In the genomic region with DNA sequence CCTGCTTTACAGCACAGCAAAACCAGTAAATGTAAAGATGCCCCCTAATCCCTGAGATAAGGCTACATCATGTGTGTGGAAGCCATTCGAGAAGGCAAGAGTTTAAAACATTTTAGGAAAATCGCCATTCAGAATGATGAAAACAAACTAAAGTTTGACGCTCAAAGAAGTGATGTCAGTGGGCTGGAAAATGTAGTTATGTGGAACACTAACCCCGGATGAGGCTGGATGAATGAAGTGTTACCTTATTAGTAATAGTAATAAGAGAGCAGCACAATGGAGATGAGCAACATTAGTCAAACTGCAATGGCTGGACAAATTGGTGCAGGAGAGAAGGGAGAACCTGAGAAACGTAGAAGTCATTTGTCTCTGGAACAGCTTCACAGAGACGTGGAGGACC, we compare ENCODE assay signal across 34 cellular contexts.
"Had no signal": no experiment of that assay in that cellular context is flagged by ENCODE, and none has a peak within 500 bp of the region (broad histone marks: within the 10 kb centered on the region; RNA-seq: fewer than 3 reads in every experiment).

No MANE protein-coding gene starts in this region.

- H3K36me3 ChIP-seq: MG63 had no signal

- H3K9me3 ChIP-seq: MG63 had no signal

- H3K27me3 ChIP-seq: MG63 had no signal

- H3K4me3 ChIP-seq: MG63 had no signal

- DNase-seq: MG63, MM.1S, MV-4-11, NCI-H1048, NCI-H1092, NCI-H1092 treated with DMSO at 0.1 percent for 48 hours, NCI-H1105, NCI-H1105 treated with DMSO at 0.1 percent for 48 hours, NCI-H1417, NCI-H1417 treated with DMSO at 0.1 percent for 48 hours, NCI-H1436, NCI-H1436 treated with DMSO at 0.1 percent for 48 hours, NCI-H146, NCI-H1694, NCI-H1694 treated with DMSO at 0.1 percent for 48 hours, NCI-H187, NCI-H187 treated with DMSO at 0.1 percent for 48 hours, NCI-H1930, NCI-H2029, NCI-H2029 treated with DMSO at 0.1 percent for 48 hours, NCI-H2081, NCI-H2081 treated with DMSO at 0.1 percent for 48 hours, NCI-H2107, NCI-H2171, NCI-H2171 treated with DMSO at 0.1 percent for 48 hours, NCI-H2227 treated with DMSO at 0.1 percent for 48 hours, NCI-H226, NCI-H345, NCI-H446, NCI-H446 treated with DMSO at 0.1 percent for 48 hours, NCI-H510A, NCI-H510A treated with DMSO at 0.1 percent for 48 hours, NCI-H524, NCI-H524 treated with DMSO at 0.1 percent for 48 hours had no signal
